In the genomic region with DNA sequence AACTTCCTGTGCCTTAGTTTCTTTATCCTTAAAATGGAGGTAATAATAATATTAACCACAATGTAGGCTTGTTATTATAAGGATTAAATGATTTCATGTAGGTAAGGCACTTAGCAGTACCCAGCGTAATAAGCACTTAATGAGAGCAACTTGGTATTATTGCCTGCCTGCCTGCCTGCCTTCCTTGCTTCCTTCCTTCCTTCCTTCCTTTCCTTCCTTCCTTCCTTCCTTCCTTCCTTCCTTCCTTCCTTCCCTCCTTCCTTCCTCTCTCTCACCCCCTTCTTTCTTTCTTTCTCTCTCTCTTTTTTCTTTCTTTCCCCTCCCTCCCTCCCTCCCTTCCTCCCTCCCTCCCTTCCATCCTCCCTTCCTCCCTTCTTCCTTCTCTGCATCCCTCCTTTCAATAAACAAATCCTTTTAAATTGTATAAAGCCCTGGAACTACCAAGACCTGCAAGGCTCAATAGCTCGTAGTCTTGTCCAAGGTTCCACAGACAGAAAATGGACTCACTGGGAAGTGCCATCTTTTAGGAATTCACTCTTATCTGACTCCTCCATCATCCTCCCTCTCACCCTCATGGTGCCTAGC, we compare ENCODE assay signal across 13 cellular contexts.
"Had no signal": no experiment of that assay in that cellular context is flagged by ENCODE, and none has a peak within 500 bp of the region (broad histone marks: within the 10 kb centered on the region; RNA-seq: fewer than 3 reads in every experiment).

No MANE protein-coding gene starts in this region.

- H3K4me1 ChIP-seq: foreskin keratinocyte, neural progenitor cell had no signal

- H3K9me3 Mint-ChIP-seq: neural progenitor cell had no signal

- H3K27me3 ChIP-seq: foreskin keratinocyte, neural progenitor cell, stomach had no signal

- H3K27ac Mint-ChIP-seq: dendritic cell treated with granulocyte-macrophage colony-stimulating factor and Interleukin-4, amounts not matched to agents 40 ng/mL and 50 ng/mL, for 4 days had no signal

- H3K4me1 Mint-ChIP-seq: naive B cell had no signal

- H3K4me3 Mint-ChIP-seq: dendritic cell treated with granulocyte-macrophage colony-stimulating factor and Interleukin-4, amounts not matched to agents 40 ng/mL and 50 ng/mL, for 4 days; naive B cell; neural progenitor cell had no signal

- H3K4me3 ChIP-seq: neural progenitor cell, stomach, thoracic aorta had no signal

- H3K36me3 Mint-ChIP-seq: naive B cell, neural progenitor cell had no signal

- ATAC-seq: foreskin keratinocyte had no signal

- H3K9me3 ChIP-seq: stomach, thoracic aorta had no signal

- DNase-seq: activated CD4-positive, alpha-beta T cell treated with anti-CD3 and anti-CD28 coated beads, Interleukin-2, amount 50 U/mL, for 1 hour; activated naive CD4-positive, alpha-beta T cell; activated T-cell treated with anti-CD3 and anti-CD28 coated beads for 4 hours; aorta; effector memory CD4-positive, alpha-beta T cell; foreskin keratinocyte; naive B cell; stimulated activated CD4-positive, alpha-beta T cell treated with anti-CD3 and anti-CD28 coated beads, Interleukin-12 subunit alpha, Interleukin-12 subunit beta, amount 100 ng/mL, for 4 hours; stimulated activated CD4-positive, alpha-beta T cell treated with anti-CD3 and anti-CD28 coated beads, Interleukin-2, amount 100 ng/mL, for 24 hours had no signal

- H3K9ac ChIP-seq: neural progenitor cell had no signal

- H3K36me3 ChIP-seq: neural progenitor cell, stomach, thoracic aorta had no signal

- H3K4me2 ChIP-seq: neural progenitor cell had no signal

- H3K27ac ChIP-seq: foreskin keratinocyte, neural progenitor cell, thoracic aorta had no signal
